In genomic region chr17:81683584-81684441, GRCh38 we compare ENCODE assay signal across 8 cellular contexts. TPM values are rescaled to one million over a fixed set of nuclear protein-coding genes. Genes with fewer than 3 reads are reported as not detected.
A peak's percentile ranks its signal among the peaks of the same experiment; 100 is the strongest.
DNase-seq lines count a peak whose midpoint lies in the region; ATAC-seq and TF ChIP-seq lines count a peak whose summit lies in the region.

TSS of gene ARL16 (minus strand) at chr17:81683797. CDS start at chr17:81683753, 44 bp downstream.
TSS of gene HGS (plus strand) at chr17:81684011. CDS start at chr17:81684067, 56 bp downstream.

- no peak for TF ChIP-seq CTCF in activated B cell treated with CpG ODN at 0.5 μM for 24 hours (IDR thresholded peaks at IDR 0.05)
- TF ChIP-seq CTCF in smooth muscle cell (IDR thresholded peaks at IDR 0.05; ENCODE audit: borderline replicate concordance, insufficient read depth, poor library complexity, severe bottlenecking): no peak

- H3K9ac ChIP-seq in smooth muscle cell (ENCODE audit: low read depth): peak within 1 kb of the TSS; percentile 99

- no peaks in the 10 kb centered on the region for H3K27me3 Mint-ChIP-seq in activated B cell treated with CpG ODN at 0.5 μM for 24 hours

- H3K4me2 ChIP-seq in smooth muscle cell: peak within 1 kb of the TSS; percentile 97

- H3K9me3 ChIP-seq in smooth muscle cell (replicated peaks; ENCODE audit: low read depth): no peaks in the 10 kb centered on the region

- no peaks in the 10 kb centered on the region for H3K9me3 Mint-ChIP-seq in activated B cell treated with CpG ODN at 0.5 μM for 24 hours

- peak; percentile 77 for TF ChIP-seq POLR2A in GM18951 (IDR thresholded peaks at IDR 0.05; ENCODE audit: extremely low read depth, insufficient read depth, insufficient read length)

- H3F3A ChIP-seq in smooth muscle cell (ENCODE audit: low read depth): no peaks in the 10 kb centered on the region

- in situ Hi-C loops in GM18951 (cut with MboI; ENCODE audit: low sequenced_read_pairs, unreplicated experiment): no loop called here

- H3K79me2 ChIP-seq in smooth muscle cell (ENCODE audit: low read depth): peaks cover 82% of the 10 kb centered on the region

- DNase-seq in AG08395 (ENCODE audit: low spot score): peak; percentile 100
- DNase-seq in NCI-H345 (lab: John Stamatoyannopoulos, UW): peak; percentile 100
- DNase-seq in activated B cell treated with CpG ODN at 0.5 μM for 24 hours: peak; percentile 96
- DNase-seq in caudate nucleus (lab: John Stamatoyannopoulos, UW): peak; percentile 69 to 99 (median 95)
- DNase-seq in iPS-NIHi7 (ENCODE audit: extremely low spot score): peak; percentile 100
- DNase-seq in smooth muscle cell (lab: John Stamatoyannopoulos, UW; ENCODE audit: unreplicated experiment): peak; percentile 91

- peaks cover 18% of the 10 kb centered on the region for H3K4me1 ChIP-seq in smooth muscle cell (ENCODE audit: low read depth)

- H3K27ac ChIP-seq in caudate nucleus (ENCODE audit: low read depth, low read length) (peak within 1 kb of the TSS; percentile 58), smooth muscle cell (ENCODE audit: low read depth) (peak within 1 kb of the TSS; percentile 98)

- WGBS in smooth muscle cell (ENCODE audit: low lambda C conversion rate): under 1% methylated on average over 90 of the region's 112 CpGs

- intact Hi-C loops in activated B cell treated with CpG ODN at 0.5 μM for 24 hours (cut with micrococcal nuclease): loop anchor here (1.0 to 5.0 kb wide), 5 partner anchors 18 to 773 kb away; partner anchors contain the start of genes CCDC137, MRPL12, NARF and NPLOC4

- peak within 1 kb of the TSS; percentile 91 for H3K27ac Mint-ChIP-seq in activated B cell treated with CpG ODN at 0.5 μM for 24 hours

- H3K27me3 ChIP-seq in smooth muscle cell (ENCODE audit: low read depth): no peaks in the 10 kb centered on the region

- peaks cover 44% of the 10 kb centered on the region for H3K36me3 Mint-ChIP-seq in activated B cell treated with CpG ODN at 0.5 μM for 24 hours (ENCODE audit: low read depth)

- peak within 1 kb of the TSS; percentile 91 for H2AFZ ChIP-seq in smooth muscle cell (ENCODE audit: low read depth)

- POLR2A ChIA-PET in activated B cell treated with CpG ODN at 0.5 μM for 24 hours (lab: Charles Lee): interaction anchor here (0.6 to 3.1 kb wide), 20 partner anchors 9 to 1229 kb away, joined by 3 to 39 read pairs (median 4); partner anchors contain the start of genes ARHGDIA, CCDC137, CEP131 and DUS1L

- ATAC-seq in HG03196 (IDR thresholded peaks at IDR 0.05; ENCODE audit: unreplicated experiment) (peak; percentile 88), activated B cell treated with CpG ODN at 0.5 μM for 24 hours (ENCODE audit: low read depth) (peak; percentile 97)

- peak within 1 kb of the TSS; percentile 95 for H3K4me3 Mint-ChIP-seq in activated B cell treated with CpG ODN at 0.5 μM for 24 hours

- H4K20me1 ChIP-seq in smooth muscle cell (ENCODE audit: low read depth): peaks cover 48% of the 10 kb centered on the region

- no peaks in the 10 kb centered on the region for H3K36me3 ChIP-seq in smooth muscle cell (ENCODE audit: low read depth)

- H3K4me3 ChIP-seq in smooth muscle cell: peak within 1 kb of the TSS; percentile 98

- CTCF ChIA-PET in activated B cell treated with CpG ODN at 0.5 μM for 24 hours (lab: Charles Lee): interaction anchor here (0.9 to 1.8 kb wide), 3 partner anchors 11 to 19 kb away, joined by 3 to 5 read pairs (median 3); partner anchors contain the start of gene MRPL12

- H3K4me1 Mint-ChIP-seq in activated B cell treated with CpG ODN at 0.5 μM for 24 hours: peaks cover 34% of the 10 kb centered on the region

RNA-seq across cellular contexts. Expression of gene ARL16, which starts in this region (rescaled TPM):
- 30.7 and 33.3 TPM in 2 replicates for total RNA-seq in activated B cell treated with CpG ODN at 0.5 μM for 24 hours
- 22.3 and 24.0 TPM in 2 replicates for total RNA-seq in smooth muscle cell
- polyA plus RNA-seq in smooth muscle cell: 62.1 and 77.3 TPM in 2 replicates

RNA-seq across cellular contexts. Expression of gene HGS, which starts in this region (rescaled TPM):
- total RNA-seq in activated B cell treated with CpG ODN at 0.5 μM for 24 hours (132 and 151 TPM in 2 replicates), smooth muscle cell (64.9 and 68.0 TPM in 2 replicates)
- polyA plus RNA-seq in smooth muscle cell: 164 and 194 TPM in 2 replicates

Comparison
In these comparisons a context has a peak if more than half of its experiments do, and no peak if none do; other contexts are left out.
1. Peak in every context shown above with its lines: DNase-seq, ATAC-seq, H3K4me3 ChIP-seq and H3K27ac ChIP-seq.